8 cellular contexts compared by ENCODE assay signal in genomic region chr6:31806470-31807272, GRCh38. TPM values are rescaled to one million over a fixed set of nuclear protein-coding genes. Genes with fewer than 3 reads are reported as not detected.
A peak's percentile ranks its signal among the peaks of the same experiment; 100 is the strongest.
DNase-seq lines count a peak whose midpoint lies in the region; ATAC-seq and TF ChIP-seq lines count a peak whose summit lies in the region.

Gene LSM2, minus strand, starts transcription at chr6:31806966. Its CDS starts 209 bp downstream, at chr6:31806757.

- BruUV-seq in Caco-2 (replicated peaks; lab: Mats Ljungman, UMichigan), result no TSS peak

- H3K4me3 ChIP-seq in Caco-2 (ENCODE audit: low read depth, low read length) (peak within 1 kb of the TSS; percentile 68), endodermal cell (ENCODE audit: low read length) (peak within 1 kb of the TSS; percentile 97), mesodermal cell (ENCODE audit: extremely low read depth, insufficient read depth, low read length, poor library complexity, severe bottlenecking) (peak within 1 kb of the TSS; percentile 85)

- H3K9me3 ChIP-seq in Caco-2 (no peaks in the 10 kb centered on the region), endodermal cell (ENCODE audit: control insufficient read depth, low read length) (no peaks in the 10 kb centered on the region), mesodermal cell (ENCODE audit: control insufficient read depth, low read length) (no peaks in the 10 kb centered on the region)

- H3K27me3 Mint-ChIP-seq in Caco-2 (ENCODE audit: insufficient read depth, unreplicated experiment), result no peaks in the 10 kb centered on the region
- no peaks in the 10 kb centered on the region for H3K27me3 Mint-ChIP-seq in endodermal cell (ENCODE audit: insufficient read depth)

- intact Hi-C loops in Caco-2 (cut with micrococcal nuclease; ENCODE audit: unreplicated experiment), result loop anchor here (1.0 to 2.0 kb wide), 3 partner anchors 16 to 56 kb away; partner anchors contain the start of genes HSPA1B and NEU1

- peak within 1 kb of the TSS; percentile 82 for H3K9ac ChIP-seq in endodermal cell (ENCODE audit: extremely low read depth, low read length, poor library complexity, severe bottlenecking)

- H3K36me3 ChIP-seq in Caco-2 (ENCODE audit: control insufficient read depth, insufficient read depth, low read length) (no peaks in the 10 kb centered on the region), endodermal cell (ENCODE audit: control insufficient read depth, insufficient read depth, low read length) (peaks cover 14% of the 10 kb centered on the region), mesodermal cell (ENCODE audit: control insufficient read depth, insufficient read depth, low read length) (peaks cover 26% of the 10 kb centered on the region)

- peak; percentile 96 to 98 for DNase-seq in Caco-2
- DNase-seq in HUDEP-2 (lab: John Stamatoyannopoulos, UW; ENCODE audit: unreplicated experiment in 76 of 76), result peak in 73 of 76 experiments; percentile 84 to 99 (median 97)
- peak; percentile 92 for DNase-seq in NOMO-1 treated with dmso at 0.1 percent for 144 hours (lab: John Stamatoyannopoulos, UW; ENCODE audit: unreplicated experiment)
- DNase-seq in activated CD8-positive, alpha-beta memory T cell treated with anti-CD3 and anti-CD28 coated beads, Interleukin-2, amount 50 U/mL, for 1 hour (ENCODE audit: extremely low read depth), result peak; percentile 94
- peak; percentile 98 for DNase-seq in endodermal cell
- DNase-seq in stimulated activated CD8-positive, alpha-beta memory T cell treated with anti-CD3 and anti-CD28 coated beads, Interleukin-15, amount 100 ng/mL, for 4 hours (ENCODE audit: low read depth in 2 of 2), result peak; percentile 95

- peak within 1 kb of the TSS; percentile 92 for H3K4me3 Mint-ChIP-seq in Caco-2 (ENCODE audit: unreplicated experiment)
- peak within 1 kb of the TSS; percentile 87 for H3K4me3 Mint-ChIP-seq in endodermal cell

- no peaks in the 10 kb centered on the region for H3K27me3 ChIP-seq in Caco-2 (replicated peaks; ENCODE audit: control insufficient read depth, insufficient read depth, low read length)
- no peaks in the 10 kb centered on the region for H3K27me3 ChIP-seq in endodermal cell (ENCODE audit: control insufficient read depth, insufficient read depth, low read length, poor library complexity, severe bottlenecking)

- H3K36me3 Mint-ChIP-seq in Caco-2 (ENCODE audit: insufficient read depth, unreplicated experiment) (peaks cover 26% of the 10 kb centered on the region), endodermal cell (ENCODE audit: low read depth) (peaks cover 15% of the 10 kb centered on the region)

- TF ChIP-seq CTCF in Caco-2 (IDR thresholded peaks at IDR 0.05; ENCODE audit: insufficient read depth in 1 of 2, low read depth in 1 of 2, low read length in 1 of 2, severe bottlenecking in 1 of 2, unreplicated experiment in 1 of 2), result peak; percentile 25 to 36
- peak; percentile 50 for TF ChIP-seq CTCF in endodermal cell (conservative IDR thresholded peaks at IDR 0.05)

- peaks cover 12% of the 10 kb centered on the region; the same call in 1 of the 2 replicates for H3K4me1 ChIP-seq in Caco-2
- no peaks in the 10 kb centered on the region for H3K4me1 ChIP-seq in endodermal cell (ENCODE audit: control insufficient read depth, insufficient read depth, low read length)
- H3K4me1 ChIP-seq in mesodermal cell (ENCODE audit: control insufficient read depth, insufficient read depth, low read length, poor library complexity, severe bottlenecking), result peaks cover 4% of the 10 kb centered on the region

- CTCF ChIA-PET in Caco-2 (lab: Charles Lee), result interaction anchor here (0.7 to 1.9 kb wide), 18 partner anchors 9 to 145 kb away, joined by 3 to 21 read pairs (median 4); partner anchors contain the start of genes ABHD16A, DDAH2, HSPA1A and HSPA1B

- H3K9me3 Mint-ChIP-seq in Caco-2 (ENCODE audit: unreplicated experiment) (no peaks in the 10 kb centered on the region), endodermal cell (no peaks in the 10 kb centered on the region)

- peak; percentile 74 for ATAC-seq in GM21367 (IDR thresholded peaks at IDR 0.05; ENCODE audit: unreplicated experiment)

- H3K27ac Mint-ChIP-seq in Caco-2 (ENCODE audit: unreplicated experiment) (peak within 1 kb of the TSS; percentile 89), endodermal cell (peak within 1 kb of the TSS; percentile 93)

- WGBS in endodermal cell (ENCODE audit: insufficient coverage in 1 of 2, insufficient read length in 1 of 2), 2 experiments, result 0% methylated on average over 16 to 50 of the region's 51 CpGs
- WGBS in mesodermal cell (ENCODE audit: insufficient coverage in 2 of 2), 2 experiments, result 0% methylated on average over 29 to 44 of the region's 51 CpGs

- H3K27ac ChIP-seq in endodermal cell (ENCODE audit: low read depth, low read length), result peak within 1 kb of the TSS; percentile 74
- peak within 1 kb of the TSS; percentile 82 for H3K27ac ChIP-seq in mesodermal cell (ENCODE audit: low read depth, low read length, severe bottlenecking)

- POLR2A ChIA-PET in Caco-2 (lab: Charles Lee), result interaction anchor here (0.5 to 1.8 kb wide), 18 partner anchors 8 to 265 kb away, joined by 3 to 45 read pairs (median 4); partner anchors contain the start of genes BAG6, DDX39B, GPANK1 and HSPA1A

- H3K4me1 Mint-ChIP-seq in Caco-2 (ENCODE audit: low read depth, unreplicated experiment) (peaks cover 12% of the 10 kb centered on the region), endodermal cell (peaks cover 6% of the 10 kb centered on the region)

RNA-seq across cellular contexts. Expression of gene LSM2, which starts in this region (rescaled TPM):
- total RNA-seq in Caco-2 (2022), result 56.3 and 61.2 TPM in 2 replicates
- total RNA-seq in endodermal cell, result 100 to 1,000 TPM; 106 to 119 TPM
- polyA plus RNA-seq in endodermal cell (2013, experiment 1 of 2), result 131 TPM
- 120 TPM for polyA plus RNA-seq in endodermal cell (2013, experiment 2 of 2)
- polyA plus RNA-seq in mesodermal cell (2013, experiment 1 of 2), result 108 TPM
- 96.7 TPM for polyA plus RNA-seq in mesodermal cell (2013, experiment 2 of 2)

Comparison
In these comparisons a context has a peak if more than half of its experiments do, and no peak if none do; other contexts are left out.
1. Peak in every context shown above with its lines: DNase-seq, ATAC-seq, H3K4me3 ChIP-seq and H3K27ac ChIP-seq.